ENCODE assay signal across 12 cellular contexts in genomic region chr9:93071464-93071863, GRCh38. TPM values are rescaled to one million over a fixed set of nuclear protein-coding genes. Genes with fewer than 3 reads are reported as not detected.
DNase-seq lines count a peak whose midpoint lies in the region; ATAC-seq and TF ChIP-seq lines count a peak whose summit lies in the region.
"Had no signal": no experiment of that assay in that cellular context is flagged by ENCODE, and none has a peak within 500 bp of the region (broad histone marks: within the 10 kb centered on the region; RNA-seq: fewer than 3 reads in every experiment).

No MANE protein-coding gene starts in this region.

- H3K27me3 ChIP-seq in ascending aorta (no peaks in the 10 kb centered on the region), ovary (no peaks in the 10 kb centered on the region)
- H3K27me3 ChIP-seq: cardiac muscle cell had no signal

- H3K4me3 Mint-ChIP-seq in activated T-cell treated with anti-CD3 and anti-CD28 coated beads, Interleukin-2, amount 50 U/mL, for 4 hours, result no peak overlapping the region

- no peak for DNase-seq in activated T-cell treated with anti-CD3 and anti-CD28 coated beads, Interleukin-2, amount 50 U/mL, for 4 hours
- DNase-seq in activated T-cell treated with anti-CD3 and anti-CD28 coated beads, Interleukin-2, amount 50 U/mL, for 1 hour, result no peak
- DNase-seq in M059J (ENCODE audit: low read depth) (peak; percentile 42), ascending aorta (ENCODE audit: low spot score in 2 of 2) (no peak), ovary (peak in 4 of 5 donors; percentile 67 to 80 (median 70)), GF-D8 (lab: John Stamatoyannopoulos, UW) (no peak)

- peak; percentile 32 to 51 for ATAC-seq in activated T-cell treated with anti-CD3 and anti-CD28 coated beads, Interleukin-2, amount 50 U/mL, for 4 hours
- ATAC-seq in HG03025 (IDR thresholded peaks at IDR 0.05; ENCODE audit: low FRiP score, unreplicated experiment), result no peak
- ATAC-seq in HG03442 (IDR thresholded peaks at IDR 0.05; ENCODE audit: unreplicated experiment), result no peak

- H3K4me1 Mint-ChIP-seq in activated T-cell treated with anti-CD3 and anti-CD28 coated beads, Interleukin-2, amount 50 U/mL, for 4 hours (ENCODE audit: low read depth), result peaks cover 69% of the 10 kb centered on the region

- no peaks in the 10 kb centered on the region for H3K9me3 ChIP-seq in ascending aorta
- no peaks in the 10 kb centered on the region for H3K9me3 ChIP-seq in ovary

- H3K36me3 Mint-ChIP-seq in activated T-cell treated with anti-CD3 and anti-CD28 coated beads, Interleukin-2, amount 50 U/mL, for 4 hours (ENCODE audit: insufficient read depth), result peaks cover 15% of the 10 kb centered on the region

- intact Hi-C loops in ascending aorta (cut with DNase I) (no loop called here), ovary (cut with DNase I) (no loop called here)

- H3K4me1 ChIP-seq in ascending aorta (peaks cover 9 to 20% of the 10 kb centered on the region in 2 donors), ovary (ENCODE audit: insufficient read depth) (peaks cover 23% of the 10 kb centered on the region)

- no peak for TF ChIP-seq EP300 in ovary (IDR thresholded peaks at IDR 0.05)

- H3K27ac ChIP-seq in ascending aorta (peak overlapping the region; percentile 2 to 58), ovary (peak overlapping the region in 1 of 2 donors; percentile 76)
- H3K27ac ChIP-seq: cardiac muscle cell, SK-N-MC had no signal

- no peaks in the 10 kb centered on the region for H3K36me3 ChIP-seq in ascending aorta
- no peaks in the 10 kb centered on the region for H3K36me3 ChIP-seq in ovary
- H3K36me3 ChIP-seq: cardiac muscle cell had no signal

- TF ChIP-seq CTCF in ascending aorta (IDR thresholded peaks at IDR 0.05) (no peak), ovary (IDR thresholded peaks at IDR 0.05) (no peak)

- no peak for TF ChIP-seq POLR2A in ovary (IDR thresholded peaks at IDR 0.05)

- no peaks in the 10 kb centered on the region for H3K9me3 Mint-ChIP-seq in activated T-cell treated with anti-CD3 and anti-CD28 coated beads, Interleukin-2, amount 50 U/mL, for 4 hours

- H3K4me3 ChIP-seq in ascending aorta (no peak overlapping the region), ovary (no peak overlapping the region)
- H3K4me3 ChIP-seq: cardiac muscle cell, lung, SK-N-MC had no signal

- 60 to 66% (median 65%) methylated on average over 7 of the region's 7 CpGs for WGBS in ovary, 3 donors

- no peaks in the 10 kb centered on the region for H3K27me3 Mint-ChIP-seq in activated T-cell treated with anti-CD3 and anti-CD28 coated beads, Interleukin-2, amount 50 U/mL, for 4 hours (ENCODE audit: low read depth)

RNA-seq across cellular contexts. Expression of gene SUSD3, which starts 13.0 kb away (rescaled TPM):
- 1 to 10 TPM; 7.7 to 9.5 (median 9.4) TPM for total RNA-seq in activated T-cell treated with anti-CD3 and anti-CD28 coated beads, Interleukin-2, amount 50 U/mL, for 4 hours
- total RNA-seq in M059J (2014; rRNA removed; shearing (Covaris generic)), result 0.12 and 1.4 TPM in 2 replicates
- total RNA-seq in ascending aorta (not detected), ovary (10 to 100 TPM; 30.5 to 66.1 (median 42.4) TPM)
- polyA plus RNA-seq in ovary, result 10 to 100 TPM in 1 of 2 donors, 1 to 10 TPM in 1; 9.6 to 42.5 TPM
- total RNA-seq: cardiac muscle cell, G401 had no signal
- polyA plus RNA-seq: cardiac muscle cell had no signal

RNA-seq across cellular contexts. Expression of gene CARD19, which starts 24.6 kb away (rescaled TPM):
- 10 to 100 TPM; 25.5 to 33.8 (median 28.4) TPM for total RNA-seq in activated T-cell treated with anti-CD3 and anti-CD28 coated beads, Interleukin-2, amount 50 U/mL, for 4 hours
- total RNA-seq in M059J (2014; rRNA removed; shearing (Covaris generic)), result 85.7 and 88.4 TPM in 2 replicates
- 212 TPM for total RNA-seq in ascending aorta
- total RNA-seq in ovary, result 10 to 100 TPM; 34.0 to 50.0 (median 44.7) TPM
- polyA plus RNA-seq in ovary, result 10 to 100 TPM in 1 of 2 donors, 1 to 10 TPM in 1; 5.0 to 67.6 TPM

Comparison
In these comparisons a context has a peak if more than half of its experiments do, and no peak if none do; other contexts are left out.
1. ATAC-seq: peak in activated T-cell treated with anti-CD3 and anti-CD28 coated beads, Interleukin-2, amount 50 U/mL, for 4 hours (2 of 2); none in HG03025 (single experiment) and HG03442 (single experiment).
2. DNase-seq: peak in M059J (single experiment) and ovary (4 of 5); none in activated T-cell treated with anti-CD3 and anti-CD28 coated beads, Interleukin-2, amount 50 U/mL, for 4 hours (single experiment), activated T-cell treated with anti-CD3 and anti-CD28 coated beads, Interleukin-2, amount 50 U/mL, for 1 hour (single experiment), ascending aorta (0 of 2) and GF-D8 (single experiment).